ENCODE assay signal across 21 cellular contexts in genomic region chrX:115366535-115366934, GRCh38.
A peak's percentile ranks its signal among the peaks of the same experiment; 100 is the strongest.
DNase-seq lines count a peak whose midpoint lies in the region; ATAC-seq, FAIRE-seq and TF ChIP-seq lines count a peak whose summit lies in the region.
"Had no signal": no experiment of that assay in that cellular context is flagged by ENCODE, and none has a peak within 500 bp of the region (broad histone marks: within the 10 kb centered on the region; RNA-seq: fewer than 3 reads in every experiment).

No MANE protein-coding gene starts in this region.

- H3F3A ChIP-seq in smooth muscle cell (ENCODE audit: low read depth): peaks cover 27% of the 10 kb centered on the region

- H3K4me2 ChIP-seq in IMR-90 (ENCODE audit: low read depth, low read length) (no peak overlapping the region), smooth muscle cell (peak overlapping the region; percentile 82)
- H3K4me2 ChIP-seq: BLaER1 had no signal

- DNase-seq in IMR-90: no peak
- no peak for DNase-seq in neural crest cell (ENCODE audit: low read depth, low spot score)
- no peak for DNase-seq in smooth muscle cell (lab: John Stamatoyannopoulos, UW; ENCODE audit: unreplicated experiment)
- no peak for DNase-seq in GM12892 (ENCODE audit: insufficient read length)
- DNase-seq in Kasumi-1 (lab: John Stamatoyannopoulos, UW): no peak
- no peak for DNase-seq in erythroblast (lab: John Stamatoyannopoulos, UW)
- DNase-seq: CD4-positive, alpha-beta memory T cell; DMS153; DMS79; GDM1; GOT3; H7; HFFc6 had no signal

- H3K79me1 ChIP-seq in IMR-90 (ENCODE audit: low read depth in 1 of 2, low read length in 2 of 2): no peaks in the 10 kb centered on the region

- FAIRE-seq in GM12892 (lab: Jason Lieb, UNC): no peak
- FAIRE-seq: A204.1, HTR-8/SVneo had no signal

- H2BK5ac ChIP-seq in IMR-90 (ENCODE audit: low read depth, low read length, poor library complexity, severe bottlenecking): no peak overlapping the region

- BruUV-seq in IMR-90 (replicated peaks; lab: Mats Ljungman, UMichigan): no TSS peak

- H2AFZ ChIP-seq in IMR-90 (replicated peaks; ENCODE audit: low read length, poor library complexity) (no peak overlapping the region), smooth muscle cell (ENCODE audit: low read depth) (no peak overlapping the region)

- no CpG with 5 or more reads among the region's 1 CpG for WGBS in IMR-90 (ENCODE audit: extremely low coverage in 2 of 2, insufficient read length in 1 of 2), 2 experiments
- 2% methylated on average over 1 of the region's 1 CpG for whole genome bisulfite sequencing in smooth muscle cell (ENCODE audit: low lambda C conversion rate)

- H3K4me3 Mint-ChIP-seq in brain: peak overlapping the region in 1 of 5 experiments; percentile 17
- H3K4me3 Mint-ChIP-seq in neural crest cell: no peak overlapping the region
- H3K4me3 Mint-ChIP-seq: CD14-positive monocyte; CD4-positive, alpha-beta memory T cell; HFFc6; IgD-negative memory B cell had no signal

- ATAC-seq in IMR-90 (ENCODE audit: low read depth) (no peak), HG02588 (IDR thresholded peaks at IDR 0.05; ENCODE audit: unreplicated experiment) (no peak)
- ATAC-seq: HCT116 had no signal

- TF ChIP-seq POLR2A in IMR-90 (IDR thresholded peaks at IDR 0.05; ENCODE audit: low read depth, low read length): no peak
- TF ChIP-seq POLR2A in GM12892 (IDR thresholded peaks at IDR 0.05; ENCODE audit: low read depth, low read length): no peak
- no peak for TF ChIP-seq POLR2A in erythroblast (IDR thresholded peaks at IDR 0.05; ENCODE audit: low read length)

- H3K18ac ChIP-seq in IMR-90 (ENCODE audit: low read depth, low read length): peak overlapping the region; percentile 40; the same call in 1 of the 2 replicates

- no peak overlapping the region for H4K91ac ChIP-seq in IMR-90 (ENCODE audit: insufficient read depth, low read depth, low read length)

- no peaks in the 10 kb centered on the region for H3K79me2 ChIP-seq in smooth muscle cell (ENCODE audit: low read depth)

- H3K4me1 ChIP-seq in IMR-90 (ENCODE audit: control insufficient read depth, insufficient read depth, low read length) (peaks cover 6% of the 10 kb centered on the region), smooth muscle cell (ENCODE audit: low read depth) (peaks cover 35% of the 10 kb centered on the region)

- H2BK120ac ChIP-seq in IMR-90 (ENCODE audit: low read depth, low read length): no peak overlapping the region

- no peak overlapping the region for H3K23ac ChIP-seq in IMR-90 (ENCODE audit: low read depth, low read length)

- no peak overlapping the region for H2BK20ac ChIP-seq in IMR-90 (ENCODE audit: low read depth, low read length)

- no peak overlapping the region for H4K5ac ChIP-seq in IMR-90 (ENCODE audit: low read depth, low read length)

- H3K36me3 Mint-ChIP-seq in brain (no peaks in the 10 kb centered on the region), neural crest cell (ENCODE audit: low read depth) (peaks cover 2% of the 10 kb centered on the region)
- H3K36me3 Mint-ChIP-seq: CD14-positive monocyte; CD4-positive, alpha-beta memory T cell; IgD-negative memory B cell had no signal

- H3K27me3 ChIP-seq in IMR-90 (ENCODE audit: control insufficient read depth, insufficient read depth, low read length) (peaks cover 2% of the 10 kb centered on the region), smooth muscle cell (ENCODE audit: low read depth) (no peaks in the 10 kb centered on the region)

- H4K8ac ChIP-seq in IMR-90 (ENCODE audit: low read depth in 2 of 2, low read length in 2 of 2): no peak overlapping the region

- no peak for TF ChIP-seq RAD21 in IMR-90 (IDR thresholded peaks at IDR 0.05; ENCODE audit: low read length)

- peaks cover 0 to 5% (median 0%) of the 10 kb centered on the region in 5 experiments for H3K9me3 Mint-ChIP-seq in brain
- peaks cover 3% of the 10 kb centered on the region for H3K9me3 Mint-ChIP-seq in neural crest cell
- H3K9me3 Mint-ChIP-seq: HFFc6 had no signal

- TF ChIP-seq CTCF in IMR-90 (conservative IDR thresholded peaks at IDR 0.05; ENCODE audit: low read depth, low read length) (no peak), brain (conservative IDR thresholded peaks at IDR 0.05) (no peak), neural crest cell (conservative IDR thresholded peaks at IDR 0.05) (no peak), smooth muscle cell (IDR thresholded peaks at IDR 0.05; ENCODE audit: borderline replicate concordance, insufficient read depth, poor library complexity, severe bottlenecking) (no peak)

- no peak overlapping the region for H2BK15ac ChIP-seq in IMR-90 (ENCODE audit: low read depth, low read length)

- H3K27ac Mint-ChIP-seq in brain (peak overlapping the region in 4 of 5 experiments; percentile 63 to 85 (median 81)), neural crest cell (ENCODE audit: unreplicated experiment) (peak overlapping the region; percentile 6)
- H3K27ac Mint-ChIP-seq: CD14-positive monocyte; CD4-positive, alpha-beta memory T cell; HFFc6; IgD-negative memory B cell had no signal

- no peak overlapping the region for H2AK5ac ChIP-seq in IMR-90 (ENCODE audit: low read depth, low read length)

- POLR2A ChIA-PET in IMR-90 (lab: Charles Lee; ENCODE audit: unreplicated experiment): no interaction called here

- no peaks in the 10 kb centered on the region for H3K9me3 ChIP-seq in IMR-90 (ENCODE audit: control insufficient read depth, insufficient read depth, low read length)
- no peaks in the 10 kb centered on the region for H3K9me3 ChIP-seq in smooth muscle cell (replicated peaks; ENCODE audit: low read depth)

- H3K27me3 Mint-ChIP-seq in brain (no peaks in the 10 kb centered on the region), neural crest cell (ENCODE audit: low read depth) (no peaks in the 10 kb centered on the region)
- H3K27me3 Mint-ChIP-seq: CD4-positive, alpha-beta memory T cell had no signal

- in situ Hi-C loops in IMR-90 (cut with MboI; ENCODE audit: low sequenced_read_pairs): no loop called here

- dilution Hi-C loops in IMR-90 (cut with HindIII; ENCODE audit: low sequenced_read_pairs, unreplicated experiment): no loop called here

- no peak overlapping the region for H3K4me3 ChIP-seq in IMR-90 (ENCODE audit: insufficient read depth, low read depth, low read length)
- no peak overlapping the region for H3K4me3 ChIP-seq in smooth muscle cell
- H3K4me3 ChIP-seq: BLaER1 had no signal

- H4K20me1 ChIP-seq in IMR-90 (ENCODE audit: insufficient read depth, low read length): no peaks in the 10 kb centered on the region
- H4K20me1 ChIP-seq in smooth muscle cell (ENCODE audit: low read depth): no peaks in the 10 kb centered on the region
- H4K20me1 ChIP-seq: BLaER1 had no signal

- intact Hi-C loops in IMR-90 (cut with micrococcal nuclease): no loop called here

- H3K27ac ChIP-seq in IMR-90 (ENCODE audit: insufficient read depth, low read length): no peak overlapping the region
- peak overlapping the region; percentile 99 for H3K27ac ChIP-seq in smooth muscle cell (ENCODE audit: low read depth)
- H3K27ac ChIP-seq: BLaER1 had no signal

- no peak overlapping the region for H3K4ac ChIP-seq in IMR-90 (ENCODE audit: low read depth, low read length)

- peaks cover 88% of the 10 kb centered on the region for H3K4me1 Mint-ChIP-seq in brain
- peaks cover 68% of the 10 kb centered on the region for H3K4me1 Mint-ChIP-seq in neural crest cell
- H3K4me1 Mint-ChIP-seq: CD4-positive, alpha-beta memory T cell; IgD-negative memory B cell had no signal

- H3K36me3 ChIP-seq in IMR-90 (ENCODE audit: control insufficient read depth, insufficient read depth, low read length): no peaks in the 10 kb centered on the region
- H3K36me3 ChIP-seq in smooth muscle cell (ENCODE audit: low read depth): no peaks in the 10 kb centered on the region
- H3K36me3 ChIP-seq: BLaER1 had no signal

- no peak overlapping the region for H2AK9ac ChIP-seq in IMR-90 (replicated peaks; ENCODE audit: low read depth, low read length, poor library complexity)

- H3K9me1 ChIP-seq in IMR-90 (ENCODE audit: insufficient read depth, low read length): no peaks in the 10 kb centered on the region

- no peak overlapping the region for H3K14ac ChIP-seq in IMR-90 (replicated peaks; ENCODE audit: low read depth, low read length)

- H3K9ac ChIP-seq in IMR-90 (ENCODE audit: low read depth, low read length) (no peak overlapping the region), smooth muscle cell (ENCODE audit: low read depth) (peak overlapping the region; percentile 69)
- H3K9ac ChIP-seq: BLaER1 had no signal

- no peak overlapping the region for H3K56ac ChIP-seq in IMR-90 (ENCODE audit: extremely low read depth, insufficient read depth, low read length)

- CTCF ChIA-PET in IMR-90 (lab: Yijun Ruan, JAX): no interaction called here

TF ChIP-seq in IMR-90, 13 proteins besides CTCF, POLR2A, EP300 and RAD21:
- no peak for TF ChIP-seq CEBPB (IDR thresholded peaks at IDR 0.05; ENCODE audit: low read depth, low read length)
- TF ChIP-seq FOS (IDR thresholded peaks at IDR 0.05; ENCODE audit: low read depth, low read length): no peak
- no peak for TF ChIP-seq MXI1 (IDR thresholded peaks at IDR 0.05; ENCODE audit: borderline replicate concordance, low read depth, low read length)
- no peak for TF ChIP-seq NFE2L2 (IDR thresholded peaks at IDR 0.05; ENCODE audit: low read depth, low read length)
- no peak for TF ChIP-seq SMC3 (IDR thresholded peaks at IDR 0.05; ENCODE audit: low read depth, low read length)
- no peak for TF ChIP-seq USF2 (IDR thresholded peaks at IDR 0.05; ENCODE audit: low read depth, low read length)
- TF ChIP-seq MAZ (IDR thresholded peaks at IDR 0.05; ENCODE audit: borderline replicate concordance, low read depth, low read length): no peak
TF ChIP-seq in IMR-90: peak in this region for 0.
